8 cellular contexts compared by ENCODE assay signal in the genomic region with DNA sequence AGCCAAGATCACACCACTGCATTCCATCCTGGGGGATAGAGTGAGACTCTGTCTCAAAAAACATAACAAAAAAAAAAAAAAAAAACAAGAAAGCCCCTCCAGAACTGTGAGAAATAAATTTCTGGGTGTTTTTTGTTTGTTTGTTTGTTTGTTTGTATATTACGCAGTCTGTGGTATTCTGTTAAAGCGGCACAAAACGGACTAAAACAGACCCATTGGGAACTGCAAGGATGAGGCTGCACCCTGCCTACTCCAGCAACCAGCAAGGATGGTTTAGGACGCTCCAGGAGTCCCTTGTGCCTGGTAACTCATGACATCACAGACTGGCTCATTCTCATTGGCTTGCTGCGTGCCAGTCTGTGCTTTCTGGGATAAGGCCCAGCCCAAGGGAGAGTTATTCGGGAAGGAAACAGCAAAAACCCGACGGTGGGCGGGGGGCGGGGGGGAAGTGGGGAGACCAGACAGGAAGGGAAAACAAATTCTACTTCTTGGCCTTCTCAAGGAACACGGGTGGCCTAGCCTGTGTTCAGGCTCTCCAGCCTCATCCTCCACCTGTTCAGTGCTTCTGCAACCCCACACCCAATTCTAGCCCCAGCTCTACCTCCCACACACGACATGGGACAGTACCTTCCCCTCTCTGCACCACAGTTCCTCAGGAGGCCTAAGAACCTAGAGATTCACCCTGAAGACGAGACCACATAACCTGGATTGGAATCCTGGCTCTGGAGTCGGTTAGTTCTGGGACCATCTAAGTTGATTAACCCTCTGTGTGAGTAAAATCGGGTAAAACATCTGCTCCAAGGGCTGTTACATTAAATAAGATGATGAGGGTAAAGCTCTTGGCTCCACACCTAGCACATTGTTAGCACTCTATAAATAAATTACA. TPM values are rescaled to one million over a fixed set of nuclear protein-coding genes. Genes with fewer than 3 reads are reported as not detected.
DNase-seq lines count a peak whose midpoint lies in the region; ATAC-seq and TF ChIP-seq lines count a peak whose summit lies in the region.

No MANE protein-coding gene starts in this region.

- CTCF ChIA-PET in CD8-positive, alpha-beta T cell (lab: Charles Lee) = interaction anchor here (1.3 to 2.2 kb wide), 3 partner anchors 10 to 48 kb away, joined by 4 to 9 read pairs (median 6); no protein-coding TSS in a partner anchor

- DNase-seq in CD8-positive, alpha-beta T cell = peak in 6 of 7 experiments; percentile 15 to 67 (median 38)
- DNase-seq in HL-60 (ENCODE audit: low read depth in 1 of 2, low spot score in 1 of 2) (peak; percentile 66 to 79), NCI-H774 (lab: John Stamatoyannopoulos, UW) (peak; percentile 81), activated T-cell treated with anti-CD3 and anti-CD28 coated beads for 1 hour (ENCODE audit: low read depth) (peak; percentile 27), esophagus muscularis mucosa (ENCODE audit: extremely low spot score) (no peak), mucosa of descending colon (peak; percentile 71 to 89 (median 72)), thoracic aorta (ENCODE audit: low spot score) (peak; percentile 61)

- H3K36me3 ChIP-seq in CD8-positive, alpha-beta T cell (ENCODE audit: insufficient read depth, low read length) = peaks cover 17% of the 10 kb centered on the region
- H3K36me3 ChIP-seq in esophagus muscularis mucosa (peaks cover 0 to 21% (median 11%) of the 10 kb centered on the region in 4 donors), mucosa of descending colon (ENCODE audit: low read depth) (no peaks in the 10 kb centered on the region), thoracic aorta (no peaks in the 10 kb centered on the region)

- POLR2A ChIA-PET in CD8-positive, alpha-beta T cell (lab: Charles Lee) = interaction anchor here (0.7 to 1.4 kb wide), 7 partner anchors 12 to 53 kb away, joined by 3 to 6 read pairs (median 3); a partner anchor contains a TSS

- peaks cover 45% of the 10 kb centered on the region for H3K4me1 Mint-ChIP-seq in CD8-positive, alpha-beta T cell (ENCODE audit: low read depth)

- peak overlapping the region; percentile 88 for H3K4me3 ChIP-seq in CD8-positive, alpha-beta T cell (ENCODE audit: low read depth, low read length)
- peak overlapping the region; percentile 26 for H3K4me3 ChIP-seq in HL-60 (replicated peaks; ENCODE audit: insufficient read depth, low read length)
- peak overlapping the region; percentile 47 to 64 (median 50) for H3K4me3 ChIP-seq in esophagus muscularis mucosa
- no peak overlapping the region for H3K4me3 ChIP-seq in mucosa of descending colon
- peak overlapping the region; percentile 72 for H3K4me3 ChIP-seq in thoracic aorta

- peaks cover 39% of the 10 kb centered on the region for H3K4me1 ChIP-seq in CD8-positive, alpha-beta T cell (ENCODE audit: insufficient read depth, low read length)
- H3K4me1 ChIP-seq in esophagus muscularis mucosa = peaks cover 34 to 50% (median 38%) of the 10 kb centered on the region in 4 donors
- H3K4me1 ChIP-seq in mucosa of descending colon (ENCODE audit: low read depth) = peaks cover 14% of the 10 kb centered on the region
- H3K4me1 ChIP-seq in thoracic aorta (ENCODE audit: control insufficient read depth in 1 of 2, low read depth in 2 of 2) = peaks cover 5 to 22% of the 10 kb centered on the region in 2 donors

- no peaks in the 10 kb centered on the region for H3K9me3 Mint-ChIP-seq in CD8-positive, alpha-beta T cell

- no peak for ATAC-seq in CD8-positive, alpha-beta T cell
- ATAC-seq in GM19351 (IDR thresholded peaks at IDR 0.05; ENCODE audit: unreplicated experiment) = peak; percentile 27
- peak; percentile 71 for ATAC-seq in mucosa of descending colon
- peak; percentile 84 for ATAC-seq in thoracic aorta (ENCODE audit: insufficient number of reproducible peaks, low FRiP score, low read depth)

- H3K27me3 Mint-ChIP-seq in CD8-positive, alpha-beta T cell (ENCODE audit: low read depth) = no peaks in the 10 kb centered on the region

- no peaks in the 10 kb centered on the region for H3K27me3 ChIP-seq in CD8-positive, alpha-beta T cell (ENCODE audit: insufficient read depth, low read length)
- H3K27me3 ChIP-seq in HL-60 (ENCODE audit: insufficient read depth, poor library complexity, severe bottlenecking) (no peaks in the 10 kb centered on the region), esophagus muscularis mucosa (no peaks in the 10 kb centered on the region), thoracic aorta (replicated peaks; ENCODE audit: insufficient read depth) (no peaks in the 10 kb centered on the region)

- H3K36me3 Mint-ChIP-seq in CD8-positive, alpha-beta T cell = peaks cover 47% of the 10 kb centered on the region

- TF ChIP-seq EP300 in esophagus muscularis mucosa (IDR thresholded peaks at IDR 0.05) = no peak

- WGBS in esophagus muscularis mucosa = 17% methylated on average over 15 of the region's 15 CpGs

- H3K27ac Mint-ChIP-seq in CD8-positive, alpha-beta T cell = peak overlapping the region; percentile 100

- no peak for TF ChIP-seq POLR2A in esophagus muscularis mucosa (IDR thresholded peaks at IDR 0.05; ENCODE audit: low read depth)

- peak overlapping the region; percentile 100 for H3K4me3 Mint-ChIP-seq in CD8-positive, alpha-beta T cell

- intact Hi-C loops in CD8-positive, alpha-beta T cell (cut with DNase I, micrococcal nuclease) = loop anchor here in 1 of 2 experiments (1.0 to 5.0 kb wide), 2 partner anchors 53 to 678 kb away; a partner anchor contains a TSS
- intact Hi-C loops in esophagus muscularis mucosa (cut with DNase I) = no loop called here
- intact Hi-C loops in mucosa of descending colon (cut with DNase I, micrococcal nuclease) = no loop called here

- TF ChIP-seq CTCF in CD8-positive, alpha-beta T cell (IDR thresholded peaks at IDR 0.05) = no peak
- TF ChIP-seq CTCF in HL-60 (IDR thresholded peaks at IDR 0.05; ENCODE audit: insufficient read depth, low read length) (no peak), esophagus muscularis mucosa (IDR thresholded peaks at IDR 0.05) (no peak), mucosa of descending colon (IDR thresholded peaks at IDR 0.05) (no peak), thoracic aorta (IDR thresholded peaks at IDR 0.05) (no peak)

- H3K27ac ChIP-seq in CD8-positive, alpha-beta T cell (ENCODE audit: low read depth, low read length) = peak overlapping the region; percentile 24
- H3K27ac ChIP-seq in HL-60 (replicated peaks) (peak overlapping the region; percentile 54), esophagus muscularis mucosa (replicated peaks in 1 of 4) (peak overlapping the region; percentile 75 to 85 (median 81)), thoracic aorta (peak overlapping the region; percentile 86 to 91)

- no peaks in the 10 kb centered on the region for H3K9me3 ChIP-seq in CD8-positive, alpha-beta T cell (ENCODE audit: low read length)
- H3K9me3 ChIP-seq in esophagus muscularis mucosa = no peaks in the 10 kb centered on the region
- no peaks in the 10 kb centered on the region for H3K9me3 ChIP-seq in mucosa of descending colon
- H3K9me3 ChIP-seq in thoracic aorta = no peaks in the 10 kb centered on the region

RNA-seq across cellular contexts. Expression of a gene that starts 2.8 kb away (rescaled TPM):
- total RNA-seq in CD8-positive, alpha-beta T cell = 100 to 1,000 TPM; 401 to 411 TPM
- 100 to 1,000 TPM; 270 to 595 (median 555) TPM for total RNA-seq in esophagus muscularis mucosa
- 1,000 to 10,000 TPM in 1 of 3 donors, 100 to 1,000 TPM in 2; 198 to 1,033 (median 284) TPM for total RNA-seq in mucosa of descending colon
- 1,000 to 10,000 TPM in 1 of 2 donors, 100 to 1,000 TPM in 1; 844 to 1,048 TPM for total RNA-seq in thoracic aorta

RNA-seq across cellular contexts. Expression of a gene that starts 39.7 kb away (rescaled TPM):
- total RNA-seq in CD8-positive, alpha-beta T cell = 1,000 to 10,000 TPM; 5,604 to 5,613 TPM
- total RNA-seq in esophagus muscularis mucosa (1,000 to 10,000 TPM; 1,492 to 3,727 (median 2,626) TPM), mucosa of descending colon (1,000 to 10,000 TPM; 1,569 to 1,671 (median 1,618) TPM), thoracic aorta (1,000 to 10,000 TPM; 1,311 to 1,492 TPM)

RNA-seq across cellular contexts. Expression of a gene that starts 52.4 kb away (rescaled TPM):
- total RNA-seq in CD8-positive, alpha-beta T cell = 10 to 100 TPM; 36.5 to 38.7 TPM
- total RNA-seq in esophagus muscularis mucosa = 10 to 100 TPM; 27.4 to 46.0 (median 36.3) TPM
- 10 to 100 TPM; 17.3 to 36.2 (median 26.0) TPM for total RNA-seq in mucosa of descending colon
- total RNA-seq in thoracic aorta = 10 to 100 TPM; 23.4 to 47.0 TPM

Comparison
In these comparisons a context has a peak if more than half of its experiments do, and no peak if none do; other contexts are left out.
1. H3K27ac ChIP-seq: peak in every context shown above with its lines; median percentile 88 in thoracic aorta; 81 in esophagus muscularis mucosa; 54 in HL-60; 24 in CD8-positive, alpha-beta T cell.